Comparison of ENCODE assay signal across 1 cellular context in genomic region chr2:175183674-175184073, GRCh38.
TF ChIP-seq lines count a peak whose summit lies in the region.

No MANE protein-coding gene starts in this region.

TF ChIP-seq in HepG2, 621 proteins besides CTCF, POLR2A, EP300 and RAD21:
- TF ChIP-seq ATF7 (IDR thresholded peaks at IDR 0.05) = peak; percentile 98
- no peak for TF ChIP-seq ATF7 (CRISPR knock-in tag; IDR thresholded peaks at IDR 0.05)
- no peak for TF ChIP-seq ZNF292 (CRISPR knock-in tag; IDR thresholded peaks at IDR 0.05; ENCODE audit: borderline replicate concordance, low read depth)
- TF ChIP-seq CREB1 (IDR thresholded peaks at IDR 0.05) = peak; percentile 90
- no peak for TF ChIP-seq CREB1 (CRISPR knock-in tag; IDR thresholded peaks at IDR 0.05)
